In the genomic region with DNA sequence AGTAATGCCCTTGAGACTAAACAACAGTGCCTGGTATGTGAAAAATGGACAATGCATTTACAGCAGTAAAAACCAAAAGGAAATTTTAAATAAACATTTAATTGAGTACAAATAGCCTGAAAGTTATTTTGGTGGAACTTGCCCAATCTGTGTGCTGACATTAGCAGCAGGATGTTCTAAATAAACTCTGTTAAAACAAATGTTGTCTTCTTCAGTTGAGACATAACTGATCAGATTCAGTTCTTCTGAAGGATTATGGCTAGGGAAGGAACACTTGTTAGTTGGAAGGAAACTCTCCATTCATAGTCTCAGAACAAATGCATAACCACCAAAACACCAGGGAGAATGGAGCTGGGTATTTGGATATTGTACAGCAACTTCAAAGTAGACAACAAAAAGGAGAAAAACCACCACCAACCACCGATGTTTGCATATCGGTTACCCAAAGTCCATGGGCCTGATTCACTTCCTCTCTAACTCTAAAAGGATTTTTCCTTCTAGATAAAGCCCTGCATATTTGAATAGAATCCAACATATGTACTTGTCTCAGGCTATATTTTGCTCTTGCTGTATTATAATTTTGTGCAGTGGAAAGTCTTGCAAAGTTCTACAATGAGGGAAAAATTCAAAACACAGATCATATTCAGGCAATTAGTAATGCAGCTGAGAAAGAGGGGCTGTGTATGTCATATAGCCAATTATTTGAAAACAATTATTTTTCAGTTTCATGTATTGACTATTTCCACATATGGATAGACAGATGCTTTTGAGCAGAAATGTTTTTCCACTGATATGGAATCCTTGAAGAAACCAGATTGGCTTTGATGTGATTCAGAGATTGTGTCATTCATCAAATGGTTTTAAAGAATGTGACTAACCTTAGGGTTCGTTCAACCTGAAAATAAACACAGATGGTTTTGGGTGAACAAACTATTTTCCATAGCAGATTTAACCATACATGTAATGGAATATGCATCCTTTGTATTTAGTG, we compare ENCODE assay signal across 1 cellular context.
TF ChIP-seq lines count a peak whose summit lies in the region.

No MANE protein-coding gene starts in this region.

TF ChIP-seq in HepG2, 621 proteins besides CTCF, POLR2A, EP300 and RAD21 (continued from another document and continues in another):
- TF ChIP-seq, protein P1, sequence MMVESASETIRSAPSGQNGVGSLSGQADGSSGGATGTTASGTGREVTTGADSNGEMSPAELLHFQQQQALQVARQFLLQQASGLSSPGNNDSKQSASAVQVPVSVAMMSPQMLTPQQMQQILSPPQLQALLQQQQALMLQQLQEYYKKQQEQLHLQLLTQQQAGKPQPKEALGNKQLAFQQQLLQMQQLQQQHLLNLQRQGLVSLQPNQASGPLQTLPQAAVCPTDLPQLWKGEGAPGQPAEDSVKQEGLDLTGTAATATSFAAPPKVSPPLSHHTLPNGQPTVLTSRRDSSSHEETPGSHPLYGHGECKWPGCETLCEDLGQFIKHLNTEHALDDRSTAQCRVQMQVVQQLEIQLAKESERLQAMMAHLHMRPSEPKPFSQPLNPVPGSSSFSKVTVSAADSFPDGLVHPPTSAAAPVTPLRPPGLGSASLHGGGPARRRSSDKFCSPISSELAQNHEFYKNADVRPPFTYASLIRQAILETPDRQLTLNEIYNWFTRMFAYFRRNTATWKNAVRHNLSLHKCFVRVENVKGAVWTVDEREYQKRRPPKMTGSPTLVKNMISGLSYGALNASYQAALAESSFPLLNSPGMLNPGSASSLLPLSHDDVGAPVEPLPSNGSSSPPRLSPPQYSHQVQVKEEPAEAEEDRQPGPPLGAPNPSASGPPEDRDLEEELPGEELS (CRISPR knock-in tag; IDR thresholded peaks at IDR 0.05): peak; percentile 85
- TF ChIP-seq PITX1 (CRISPR knock-in tag; IDR thresholded peaks at IDR 0.05): no peak
- TF ChIP-seq, protein P2, sequence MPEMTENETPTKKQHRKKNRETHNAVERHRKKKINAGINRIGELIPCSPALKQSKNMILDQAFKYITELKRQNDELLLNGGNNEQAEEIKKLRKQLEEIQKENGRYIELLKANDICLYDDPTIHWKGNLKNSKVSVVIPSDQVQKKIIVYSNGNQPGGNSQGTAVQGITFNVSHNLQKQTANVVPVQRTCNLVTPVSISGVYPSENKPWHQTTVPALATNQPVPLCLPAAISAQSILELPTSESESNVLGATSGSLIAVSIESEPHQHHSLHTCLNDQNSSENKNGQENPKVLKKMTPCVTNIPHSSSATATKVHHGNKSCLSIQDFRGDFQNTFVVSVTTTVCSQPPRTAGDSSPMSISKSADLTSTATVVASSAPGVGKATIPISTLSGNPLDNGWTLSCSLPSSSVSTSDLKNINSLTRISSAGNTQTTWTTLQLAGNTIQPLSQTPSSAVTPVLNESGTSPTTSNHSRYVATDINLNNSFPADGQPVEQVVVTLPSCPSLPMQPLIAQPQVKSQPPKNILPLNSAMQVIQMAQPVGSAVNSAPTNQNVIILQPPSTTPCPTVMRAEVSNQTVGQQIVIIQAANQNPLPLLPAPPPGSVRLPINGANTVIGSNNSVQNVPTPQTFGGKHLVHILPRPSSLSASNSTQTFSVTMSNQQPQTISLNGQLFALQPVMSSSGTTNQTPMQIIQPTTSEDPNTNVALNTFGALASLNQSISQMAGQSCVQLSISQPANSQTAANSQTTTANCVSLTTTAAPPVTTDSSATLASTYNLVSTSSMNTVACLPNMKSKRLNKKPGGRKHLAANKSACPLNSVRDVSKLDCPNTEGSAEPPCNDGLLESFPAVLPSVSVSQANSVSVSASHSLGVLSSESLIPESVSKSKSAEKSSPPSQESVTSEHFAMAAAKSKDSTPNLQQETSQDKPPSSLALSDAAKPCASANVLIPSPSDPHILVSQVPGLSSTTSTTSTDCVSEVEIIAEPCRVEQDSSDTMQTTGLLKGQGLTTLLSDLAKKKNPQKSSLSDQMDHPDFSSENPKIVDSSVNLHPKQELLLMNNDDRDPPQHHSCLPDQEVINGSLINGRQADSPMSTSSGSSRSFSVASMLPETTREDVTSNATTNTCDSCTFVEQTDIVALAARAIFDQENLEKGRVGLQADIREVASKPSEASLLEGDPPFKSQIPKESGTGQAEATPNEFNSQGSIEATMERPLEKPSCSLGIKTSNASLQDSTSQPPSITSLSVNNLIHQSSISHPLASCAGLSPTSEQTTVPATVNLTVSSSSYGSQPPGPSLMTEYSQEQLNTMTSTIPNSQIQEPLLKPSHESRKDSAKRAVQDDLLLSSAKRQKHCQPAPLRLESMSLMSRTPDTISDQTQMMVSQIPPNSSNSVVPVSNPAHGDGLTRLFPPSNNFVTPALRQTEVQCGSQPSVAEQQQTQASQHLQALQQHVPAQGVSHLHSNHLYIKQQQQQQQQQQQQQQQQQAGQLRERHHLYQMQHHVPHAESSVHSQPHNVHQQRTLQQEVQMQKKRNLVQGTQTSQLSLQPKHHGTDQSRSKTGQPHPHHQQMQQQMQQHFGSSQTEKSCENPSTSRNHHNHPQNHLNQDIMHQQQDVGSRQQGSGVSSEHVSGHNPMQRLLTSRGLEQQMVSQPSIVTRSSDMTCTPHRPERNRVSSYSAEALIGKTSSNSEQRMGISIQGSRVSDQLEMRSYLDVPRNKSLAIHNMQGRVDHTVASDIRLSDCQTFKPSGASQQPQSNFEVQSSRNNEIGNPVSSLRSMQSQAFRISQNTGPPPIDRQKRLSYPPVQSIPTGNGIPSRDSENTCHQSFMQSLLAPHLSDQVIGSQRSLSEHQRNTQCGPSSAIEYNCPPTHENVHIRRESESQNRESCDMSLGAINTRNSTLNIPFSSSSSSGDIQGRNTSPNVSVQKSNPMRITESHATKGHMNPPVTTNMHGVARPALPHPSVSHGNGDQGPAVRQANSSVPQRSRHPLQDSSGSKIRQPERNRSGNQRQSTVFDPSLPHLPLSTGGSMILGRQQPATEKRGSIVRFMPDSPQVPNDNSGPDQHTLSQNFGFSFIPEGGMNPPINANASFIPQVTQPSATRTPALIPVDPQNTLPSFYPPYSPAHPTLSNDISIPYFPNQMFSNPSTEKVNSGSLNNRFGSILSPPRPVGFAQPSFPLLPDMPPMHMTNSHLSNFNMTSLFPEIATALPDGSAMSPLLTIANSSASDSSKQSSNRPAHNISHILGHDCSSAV (CRISPR knock-in tag; IDR thresholded peaks at IDR 0.05; ENCODE audit: borderline replicate concordance): no peak
- TF ChIP-seq, protein P3, sequence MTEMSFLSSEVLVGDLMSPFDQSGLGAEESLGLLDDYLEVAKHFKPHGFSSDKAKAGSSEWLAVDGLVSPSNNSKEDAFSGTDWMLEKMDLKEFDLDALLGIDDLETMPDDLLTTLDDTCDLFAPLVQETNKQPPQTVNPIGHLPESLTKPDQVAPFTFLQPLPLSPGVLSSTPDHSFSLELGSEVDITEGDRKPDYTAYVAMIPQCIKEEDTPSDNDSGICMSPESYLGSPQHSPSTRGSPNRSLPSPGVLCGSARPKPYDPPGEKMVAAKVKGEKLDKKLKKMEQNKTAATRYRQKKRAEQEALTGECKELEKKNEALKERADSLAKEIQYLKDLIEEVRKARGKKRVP (CRISPR knock-in tag; IDR thresholded peaks at IDR 0.05): peak in 1 of 2 experiments; percentile 12; a peak in 1 of 4 replicates
- TF ChIP-seq, protein P4, sequence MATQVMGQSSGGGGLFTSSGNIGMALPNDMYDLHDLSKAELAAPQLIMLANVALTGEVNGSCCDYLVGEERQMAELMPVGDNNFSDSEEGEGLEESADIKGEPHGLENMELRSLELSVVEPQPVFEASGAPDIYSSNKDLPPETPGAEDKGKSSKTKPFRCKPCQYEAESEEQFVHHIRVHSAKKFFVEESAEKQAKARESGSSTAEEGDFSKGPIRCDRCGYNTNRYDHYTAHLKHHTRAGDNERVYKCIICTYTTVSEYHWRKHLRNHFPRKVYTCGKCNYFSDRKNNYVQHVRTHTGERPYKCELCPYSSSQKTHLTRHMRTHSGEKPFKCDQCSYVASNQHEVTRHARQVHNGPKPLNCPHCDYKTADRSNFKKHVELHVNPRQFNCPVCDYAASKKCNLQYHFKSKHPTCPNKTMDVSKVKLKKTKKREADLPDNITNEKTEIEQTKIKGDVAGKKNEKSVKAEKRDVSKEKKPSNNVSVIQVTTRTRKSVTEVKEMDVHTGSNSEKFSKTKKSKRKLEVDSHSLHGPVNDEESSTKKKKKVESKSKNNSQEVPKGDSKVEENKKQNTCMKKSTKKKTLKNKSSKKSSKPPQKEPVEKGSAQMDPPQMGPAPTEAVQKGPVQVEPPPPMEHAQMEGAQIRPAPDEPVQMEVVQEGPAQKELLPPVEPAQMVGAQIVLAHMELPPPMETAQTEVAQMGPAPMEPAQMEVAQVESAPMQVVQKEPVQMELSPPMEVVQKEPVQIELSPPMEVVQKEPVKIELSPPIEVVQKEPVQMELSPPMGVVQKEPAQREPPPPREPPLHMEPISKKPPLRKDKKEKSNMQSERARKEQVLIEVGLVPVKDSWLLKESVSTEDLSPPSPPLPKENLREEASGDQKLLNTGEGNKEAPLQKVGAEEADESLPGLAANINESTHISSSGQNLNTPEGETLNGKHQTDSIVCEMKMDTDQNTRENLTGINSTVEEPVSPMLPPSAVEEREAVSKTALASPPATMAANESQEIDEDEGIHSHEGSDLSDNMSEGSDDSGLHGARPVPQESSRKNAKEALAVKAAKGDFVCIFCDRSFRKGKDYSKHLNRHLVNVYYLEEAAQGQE (IDR thresholded peaks at IDR 0.05; ENCODE audit: borderline replicate concordance in 1 of 2, low read depth in 1 of 2, low read length in 2 of 2): peak in 1 of 2 experiments; percentile 50; a peak in 1 of 4 replicates
- TF ChIP-seq, protein P5, sequence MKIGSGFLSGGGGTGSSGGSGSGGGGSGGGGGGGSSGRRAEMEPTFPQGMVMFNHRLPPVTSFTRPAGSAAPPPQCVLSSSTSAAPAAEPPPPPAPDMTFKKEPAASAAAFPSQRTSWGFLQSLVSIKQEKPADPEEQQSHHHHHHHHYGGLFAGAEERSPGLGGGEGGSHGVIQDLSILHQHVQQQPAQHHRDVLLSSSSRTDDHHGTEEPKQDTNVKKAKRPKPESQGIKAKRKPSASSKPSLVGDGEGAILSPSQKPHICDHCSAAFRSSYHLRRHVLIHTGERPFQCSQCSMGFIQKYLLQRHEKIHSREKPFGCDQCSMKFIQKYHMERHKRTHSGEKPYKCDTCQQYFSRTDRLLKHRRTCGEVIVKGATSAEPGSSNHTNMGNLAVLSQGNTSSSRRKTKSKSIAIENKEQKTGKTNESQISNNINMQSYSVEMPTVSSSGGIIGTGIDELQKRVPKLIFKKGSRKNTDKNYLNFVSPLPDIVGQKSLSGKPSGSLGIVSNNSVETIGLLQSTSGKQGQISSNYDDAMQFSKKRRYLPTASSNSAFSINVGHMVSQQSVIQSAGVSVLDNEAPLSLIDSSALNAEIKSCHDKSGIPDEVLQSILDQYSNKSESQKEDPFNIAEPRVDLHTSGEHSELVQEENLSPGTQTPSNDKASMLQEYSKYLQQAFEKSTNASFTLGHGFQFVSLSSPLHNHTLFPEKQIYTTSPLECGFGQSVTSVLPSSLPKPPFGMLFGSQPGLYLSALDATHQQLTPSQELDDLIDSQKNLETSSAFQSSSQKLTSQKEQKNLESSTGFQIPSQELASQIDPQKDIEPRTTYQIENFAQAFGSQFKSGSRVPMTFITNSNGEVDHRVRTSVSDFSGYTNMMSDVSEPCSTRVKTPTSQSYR (CRISPR knock-in tag; IDR thresholded peaks at IDR 0.05; ENCODE audit: borderline replicate concordance): peak; percentile 18; the same call in 1 of the 2 replicates
- TF ChIP-seq RXRB (CRISPR knock-in tag; IDR thresholded peaks at IDR 0.05; ENCODE audit: borderline replicate concordance): peak; percentile 60; the same call in 1 of the 2 replicates
- TF ChIP-seq ZNF343 (CRISPR knock-in tag; IDR thresholded peaks at IDR 0.05): no peak
- no peak for TF ChIP-seq ZNF572 (CRISPR knock-in tag; IDR thresholded peaks at IDR 0.05)
- TF ChIP-seq, protein P6, sequence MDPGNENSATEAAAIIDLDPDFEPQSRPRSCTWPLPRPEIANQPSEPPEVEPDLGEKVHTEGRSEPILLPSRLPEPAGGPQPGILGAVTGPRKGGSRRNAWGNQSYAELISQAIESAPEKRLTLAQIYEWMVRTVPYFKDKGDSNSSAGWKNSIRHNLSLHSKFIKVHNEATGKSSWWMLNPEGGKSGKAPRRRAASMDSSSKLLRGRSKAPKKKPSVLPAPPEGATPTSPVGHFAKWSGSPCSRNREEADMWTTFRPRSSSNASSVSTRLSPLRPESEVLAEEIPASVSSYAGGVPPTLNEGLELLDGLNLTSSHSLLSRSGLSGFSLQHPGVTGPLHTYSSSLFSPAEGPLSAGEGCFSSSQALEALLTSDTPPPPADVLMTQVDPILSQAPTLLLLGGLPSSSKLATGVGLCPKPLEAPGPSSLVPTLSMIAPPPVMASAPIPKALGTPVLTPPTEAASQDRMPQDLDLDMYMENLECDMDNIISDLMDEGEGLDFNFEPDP (CRISPR knock-in tag; conservative IDR thresholded peaks at IDR 0.05): no peak
- TF ChIP-seq KDM6A (CRISPR knock-in tag; IDR thresholded peaks at IDR 0.05; ENCODE audit: low read depth): peak; percentile 51; the same call in 1 of the 2 replicates
- TF ChIP-seq ELF3 (CRISPR knock-in tag; IDR thresholded peaks at IDR 0.05): peak; percentile 85
- no peak for TF ChIP-seq ZC3H13 (CRISPR knock-in tag; IDR thresholded peaks at IDR 0.05)
- TF ChIP-seq ZNF333 (CRISPR knock-in tag; IDR thresholded peaks at IDR 0.05; ENCODE audit: borderline replicate concordance): no peak
- TF ChIP-seq ZNF205 (CRISPR knock-in tag; IDR thresholded peaks at IDR 0.05): no peak
- peak; percentile 52; the same call in 1 of the 2 replicates for TF ChIP-seq ATF1 (CRISPR knock-in tag; IDR thresholded peaks at IDR 0.05)
- TF ChIP-seq ZNF644 (CRISPR knock-in tag; IDR thresholded peaks at IDR 0.05; ENCODE audit: low read depth): peak; percentile 60
- TF ChIP-seq, protein P7, sequence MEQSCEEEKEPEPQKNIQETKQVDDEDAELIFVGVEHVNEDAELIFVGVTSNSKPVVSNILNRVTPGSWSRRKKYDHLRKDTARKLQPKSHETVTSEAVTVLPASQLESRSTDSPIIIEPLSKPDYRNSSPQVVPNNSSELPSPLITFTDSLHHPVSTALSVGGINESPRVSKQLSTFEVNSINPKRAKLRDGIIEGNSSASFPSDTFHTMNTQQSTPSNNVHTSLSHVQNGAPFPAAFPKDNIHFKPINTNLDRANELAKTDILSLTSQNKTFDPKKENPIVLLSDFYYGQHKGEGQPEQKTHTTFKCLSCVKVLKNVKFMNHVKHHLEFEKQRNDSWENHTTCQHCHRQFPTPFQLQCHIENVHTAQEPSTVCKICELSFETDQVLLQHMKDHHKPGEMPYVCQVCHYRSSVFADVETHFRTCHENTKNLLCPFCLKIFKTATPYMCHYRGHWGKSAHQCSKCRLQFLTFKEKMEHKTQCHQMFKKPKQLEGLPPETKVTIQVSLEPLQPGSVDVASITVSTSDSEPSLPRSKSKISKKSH (CRISPR knock-in tag; IDR thresholded peaks at IDR 0.05; ENCODE audit: borderline replicate concordance): no peak
- no peak for TF ChIP-seq ARHGAP35 (CRISPR knock-in tag; IDR thresholded peaks at IDR 0.05; ENCODE audit: borderline replicate concordance)
